19 cellular contexts compared by ENCODE assay signal in genomic region chr16:49602201-49603041, GRCh38.
DNase-seq lines count a peak whose midpoint lies in the region; ATAC-seq and TF ChIP-seq lines count a peak whose summit lies in the region.
"Had no signal": no experiment of that assay in that cellular context is flagged by ENCODE, and none has a peak within 500 bp of the region (broad histone marks: within the 10 kb centered on the region; RNA-seq: fewer than 3 reads in every experiment).

No MANE protein-coding gene starts in this region.

- H2BK12ac ChIP-seq in neuronal stem cell (ENCODE audit: low read length), result no peak overlapping the region

- DNase-seq in cardiac septum (ENCODE audit: low spot score) (peak; percentile 75), Right ventricle myocardium inferior (ENCODE audit: missing footprints) (no peak), fibroblast of gingiva (ENCODE audit: low read depth) (peak; percentile 12), neuronal stem cell (ENCODE audit: low spot score) (no peak), left lung (no peak), NCI-H524 treated with DMSO at 0.1 percent for 48 hours (lab: John Stamatoyannopoulos, UW) (no peak)
- DNase-seq in activated CD4-positive, alpha-beta T cell treated with anti-CD3 and anti-CD28 coated beads, Interleukin-2, amount 10 ng/mL, durations not matched to agents 7 days and 5 days, result no peak
- DNase-seq: activated CD8-positive, alpha-beta T cell treated with anti-CD3 and anti-CD28 coated beads, Interleukin-2, amount 10 ng/mL, durations not matched to agents 7 days and 5 days; CD4-positive, alpha-beta memory T cell; erythroblast; heart right ventricle; IMR-90; NCI-H2107; NCI-H82; Peyer's patch; stimulated activated CD4-positive, alpha-beta T cell treated with anti-CD3 and anti-CD28 coated beads, Interleukin-2, amount 100 ng/mL, for 48 hours had no signal

- intact Hi-C loops in cardiac septum (cut with DNase I) (loop anchor here (10.0 kb wide), 1 partner anchor 322 kb away; no protein-coding TSS in a partner anchor), Right ventricle myocardium inferior (cut with DNase I) (no loop called here), left lung (cut with DNase I) (no loop called here)

- H3K14ac ChIP-seq in neuronal stem cell (ENCODE audit: low read length), result no peak overlapping the region

- ATAC-seq in Right ventricle myocardium inferior (no peak), GM21528 (IDR thresholded peaks at IDR 0.05; ENCODE audit: low FRiP score, unreplicated experiment) (no peak), left lung (no peak)
- ATAC-seq: A549; activated CD8-positive, alpha-beta T cell treated with anti-CD3 and anti-CD28 coated beads, Interleukin-2, amount 10 ng/mL, durations not matched to agents 7 days and 5 days had no signal

- H3K27ac ChIP-seq in neuronal stem cell (replicated peaks; ENCODE audit: low read length) (peak overlapping the region; percentile 36), left lung (no peak overlapping the region)
- H3K27ac ChIP-seq: A549, heart right ventricle, Peyer's patch, tibial artery had no signal

- no peak overlapping the region for H3K23ac ChIP-seq in neuronal stem cell (ENCODE audit: low read depth, low read length, poor library complexity)

- H3K27me3 Mint-ChIP-seq in activated CD4-positive, alpha-beta T cell treated with anti-CD3 and anti-CD28 coated beads, Interleukin-2, amount 10 ng/mL, durations not matched to agents 7 days and 5 days, result no peaks in the 10 kb centered on the region

- peaks cover 2% of the 10 kb centered on the region for H3K79me1 ChIP-seq in neuronal stem cell (ENCODE audit: low read depth, low read length)

- WGBS in neuronal stem cell (ENCODE audit: extremely low coverage in 2 of 2, insufficient read length in 2 of 2, insufficient replicate concordance in 1 of 2), 2 donors, result no CpG with 5 or more reads among the region's 28 CpGs

- H3K9me3 ChIP-seq in neuronal stem cell (replicated peaks in 1 of 2; ENCODE audit: control insufficient read depth in 2 of 2, insufficient read depth in 1 of 2, low read depth in 1 of 2, low read length in 2 of 2) (no peaks in the 10 kb centered on the region), left lung (no peaks in the 10 kb centered on the region)
- H3K9me3 ChIP-seq: A549, heart right ventricle, Peyer's patch, tibial artery had no signal

- no peak overlapping the region for H2BK5ac ChIP-seq in neuronal stem cell (ENCODE audit: low read length)

- H3K18ac ChIP-seq in neuronal stem cell (ENCODE audit: low read length), result peak overlapping the region; percentile 39

- H3K9ac ChIP-seq in neuronal stem cell (ENCODE audit: low read depth, low read length, poor library complexity), result no peak overlapping the region

- H3K27me3 ChIP-seq in neuronal stem cell (ENCODE audit: control insufficient read depth in 3 of 3, insufficient read depth in 3 of 3, low read depth in 1 of 3, low read length in 3 of 3), result no peaks in the 10 kb centered on the region
- no peaks in the 10 kb centered on the region for H3K27me3 ChIP-seq in left lung
- H3K27me3 ChIP-seq: heart right ventricle, Peyer's patch, tibial artery had no signal

- peak overlapping the region; percentile 10 for H2BK15ac ChIP-seq in neuronal stem cell (ENCODE audit: low read length)

- H3K4me1 Mint-ChIP-seq in activated CD4-positive, alpha-beta T cell treated with anti-CD3 and anti-CD28 coated beads, Interleukin-2, amount 10 ng/mL, durations not matched to agents 7 days and 5 days, result peaks cover 3% of the 10 kb centered on the region
- H3K4me1 Mint-ChIP-seq: CD4-positive, alpha-beta memory T cell had no signal

- peak overlapping the region; percentile 21 for H2AK5ac ChIP-seq in neuronal stem cell (ENCODE audit: low read depth, low read length)

- H3K27ac Mint-ChIP-seq in activated CD4-positive, alpha-beta T cell treated with anti-CD3 and anti-CD28 coated beads, Interleukin-2, amount 10 ng/mL, durations not matched to agents 7 days and 5 days, result no peak overlapping the region
- H3K27ac Mint-ChIP-seq: activated CD8-positive, alpha-beta T cell treated with anti-CD3 and anti-CD28 coated beads, Interleukin-2, amount 10 ng/mL, durations not matched to agents 7 days and 5 days; CD4-positive, alpha-beta memory T cell had no signal

- no peaks in the 10 kb centered on the region for H3K36me3 Mint-ChIP-seq in activated CD4-positive, alpha-beta T cell treated with anti-CD3 and anti-CD28 coated beads, Interleukin-2, amount 10 ng/mL, durations not matched to agents 7 days and 5 days (ENCODE audit: low read depth)
- H3K36me3 Mint-ChIP-seq: CD4-positive, alpha-beta memory T cell had no signal

- H3K4me3 Mint-ChIP-seq in activated CD4-positive, alpha-beta T cell treated with anti-CD3 and anti-CD28 coated beads, Interleukin-2, amount 10 ng/mL, durations not matched to agents 7 days and 5 days, result no peak overlapping the region
- H3K4me3 Mint-ChIP-seq: activated CD8-positive, alpha-beta T cell treated with anti-CD3 and anti-CD28 coated beads, Interleukin-2, amount 10 ng/mL, durations not matched to agents 7 days and 5 days; CD4-positive, alpha-beta memory T cell had no signal

- H3K4me1 ChIP-seq in neuronal stem cell (ENCODE audit: control insufficient read depth in 2 of 2, insufficient read depth in 1 of 2, low read depth in 1 of 2, low read length in 2 of 2) (peaks cover 10 to 17% of the 10 kb centered on the region in 2 donors), left lung (no peaks in the 10 kb centered on the region)
- H3K4me1 ChIP-seq: A549, Peyer's patch had no signal

- H4K91ac ChIP-seq in neuronal stem cell (ENCODE audit: low read depth, low read length, poor library complexity), result no peak overlapping the region

- H3K4ac ChIP-seq in neuronal stem cell (ENCODE audit: low read length), result no peak overlapping the region

- POLR2A ChIA-PET in activated CD4-positive, alpha-beta T cell treated with anti-CD3 and anti-CD28 coated beads, Interleukin-2, amount 10 ng/mL, durations not matched to agents 7 days and 5 days (lab: Charles Lee), result no interaction called here

- H3K36me3 ChIP-seq in neuronal stem cell (replicated peaks in 1 of 2; ENCODE audit: control insufficient read depth in 2 of 2, insufficient read depth in 2 of 2, low read length in 2 of 2) (peaks cover 0 to 12% of the 10 kb centered on the region in 2 donors), left lung (no peaks in the 10 kb centered on the region)
- H3K36me3 ChIP-seq: heart right ventricle, Peyer's patch, tibial artery had no signal

- TF ChIP-seq CTCF in left lung (IDR thresholded peaks at IDR 0.05), result no peak

- CTCF ChIA-PET in activated CD4-positive, alpha-beta T cell treated with anti-CD3 and anti-CD28 coated beads, Interleukin-2, amount 10 ng/mL, durations not matched to agents 7 days and 5 days (lab: Charles Lee), result no interaction called here

- H4K8ac ChIP-seq in neuronal stem cell (ENCODE audit: low read depth, low read length), result no peak overlapping the region

- H3K9me3 Mint-ChIP-seq in activated CD4-positive, alpha-beta T cell treated with anti-CD3 and anti-CD28 coated beads, Interleukin-2, amount 10 ng/mL, durations not matched to agents 7 days and 5 days, result no peaks in the 10 kb centered on the region
- H3K9me3 Mint-ChIP-seq: CD4-positive, alpha-beta memory T cell had no signal

- no peak overlapping the region for H3K4me2 ChIP-seq in neuronal stem cell (ENCODE audit: insufficient read depth, low read length, poor library complexity, severe bottlenecking)
- H3K4me2 ChIP-seq: A549 had no signal

- no peak overlapping the region for H2AFZ ChIP-seq in neuronal stem cell (ENCODE audit: low read length)

- no peak overlapping the region for H2BK120ac ChIP-seq in neuronal stem cell (ENCODE audit: low read depth, low read length)

- no peak overlapping the region for H3K4me3 ChIP-seq in neuronal stem cell (ENCODE audit: low read length in 2 of 2)
- H3K4me3 ChIP-seq in left lung, result no peak overlapping the region
- H3K4me3 ChIP-seq: A549, heart right ventricle, Peyer's patch, tibial artery had no signal

Comparison
In these comparisons a context has a peak if more than half of its experiments do, and no peak if none do; other contexts are left out.
1. DNase-seq: peak in cardiac septum (single experiment) and fibroblast of gingiva (single experiment); none in Right ventricle myocardium inferior (single experiment), neuronal stem cell (single experiment), left lung (0 of 2), NCI-H524 treated with DMSO at 0.1 percent for 48 hours (single experiment) and activated CD4-positive, alpha-beta T cell treated with anti-CD3 and anti-CD28 coated beads, Interleukin-2, amount 10 ng/mL, durations not matched to agents 7 days and 5 days (single experiment).